ENCODE assay signal across 11 cellular contexts in the genomic region with DNA sequence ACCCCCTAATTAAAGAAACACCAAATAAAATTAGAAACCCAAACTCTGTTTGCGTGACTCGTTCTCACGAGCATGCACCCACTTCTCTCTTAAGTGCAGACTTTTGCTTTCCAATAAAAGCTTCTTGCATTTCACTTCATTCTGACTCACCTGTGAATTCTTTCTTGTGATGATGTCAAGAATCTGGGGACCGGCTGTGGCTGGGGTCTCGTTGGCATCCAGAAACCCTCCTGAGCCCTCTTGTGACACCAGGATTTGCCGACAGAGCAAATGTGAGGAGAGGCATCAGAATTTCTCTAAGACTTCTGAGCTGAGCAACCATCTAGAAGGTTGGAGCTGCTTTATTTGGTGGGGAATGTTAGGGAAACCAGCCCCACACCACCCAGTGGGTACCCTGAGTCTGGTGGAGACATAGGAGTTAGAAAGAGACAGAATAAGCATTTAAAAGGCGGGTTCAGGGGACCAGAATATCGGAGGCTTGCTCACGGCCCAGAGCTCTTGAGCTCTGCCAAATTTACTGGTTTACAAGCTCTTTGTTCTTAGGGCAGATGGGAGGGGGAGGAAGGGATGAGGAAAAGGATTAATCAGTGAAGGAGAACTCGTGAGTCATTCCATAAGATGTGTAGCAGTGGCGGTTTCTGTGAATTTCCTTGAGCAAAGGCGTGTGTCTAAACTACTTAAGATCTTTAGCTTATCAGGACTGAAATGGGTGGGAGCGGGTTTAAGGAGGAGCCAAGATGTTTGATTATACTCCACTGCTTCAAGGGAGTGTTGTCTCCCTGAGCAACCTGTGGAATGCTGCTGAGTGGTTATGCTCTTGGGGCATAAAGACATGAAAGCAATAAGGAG. TPM values are rescaled to one million over a fixed set of nuclear protein-coding genes. Genes with fewer than 3 reads are reported as not detected.
DNase-seq lines count a peak whose midpoint lies in the region; ATAC-seq and TF ChIP-seq lines count a peak whose summit lies in the region.
"Had no signal": no experiment of that assay in that cellular context is flagged by ENCODE, and none has a peak within 500 bp of the region (broad histone marks: within the 10 kb centered on the region; RNA-seq: fewer than 3 reads in every experiment).

No MANE protein-coding gene starts in this region.

- DNase-seq in Calu3 (peak; percentile 80), NCI-H226 (peak; percentile 92), endodermal cell (no peak), iPS-NIHi11 (ENCODE audit: low spot score) (no peak), GOT3 (lab: John Stamatoyannopoulos, UW) (no peak)
- DNase-seq in CD4-positive, alpha-beta T cell = no peak
- DNase-seq: NCI-H2171 had no signal

- H3K4me1 ChIP-seq in endodermal cell (ENCODE audit: control insufficient read depth, insufficient read depth, low read length) = peaks cover 5% of the 10 kb centered on the region
- H3K4me1 ChIP-seq in muscle layer of duodenum (ENCODE audit: control insufficient read depth in 1 of 2, insufficient read depth in 2 of 2, low read length in 2 of 2) = no peaks in the 10 kb centered on the region
- H3K4me1 ChIP-seq: BLaER1 had no signal

- TF ChIP-seq CTCF in Calu3 (IDR thresholded peaks at IDR 0.05; ENCODE audit: unreplicated experiment) = no peak
- no peak for TF ChIP-seq CTCF in endodermal cell (conservative IDR thresholded peaks at IDR 0.05)
- no peak for TF ChIP-seq CTCF in CD4-positive, alpha-beta T cell (IDR thresholded peaks at IDR 0.05)

- H3K9me3 Mint-ChIP-seq in Calu3 (ENCODE audit: low read depth, unreplicated experiment) (peaks cover 2% of the 10 kb centered on the region), endodermal cell (peaks cover 29% of the 10 kb centered on the region)
- H3K9me3 Mint-ChIP-seq in CD4-positive, alpha-beta T cell = no peaks in the 10 kb centered on the region

- H3K27ac Mint-ChIP-seq in Calu3 (ENCODE audit: unreplicated experiment) (peak overlapping the region; percentile 98), endodermal cell (peak overlapping the region; percentile 93)
- no peak overlapping the region for H3K27ac Mint-ChIP-seq in CD4-positive, alpha-beta T cell

- H3K4me1 Mint-ChIP-seq in Calu3 (ENCODE audit: low read depth, unreplicated experiment) = peaks cover 51% of the 10 kb centered on the region
- H3K4me1 Mint-ChIP-seq in endodermal cell = peaks cover 12% of the 10 kb centered on the region
- no peaks in the 10 kb centered on the region for H3K4me1 Mint-ChIP-seq in CD4-positive, alpha-beta T cell (ENCODE audit: low read depth)

- H3K9me3 ChIP-seq in endodermal cell (ENCODE audit: control insufficient read depth, low read length) (peaks cover 3% of the 10 kb centered on the region), muscle layer of duodenum (ENCODE audit: control insufficient read depth in 1 of 2, low read length in 2 of 2) (peaks cover 0 to 3% of the 10 kb centered on the region in 2 donors)
- H3K9me3 ChIP-seq in CD4-positive, alpha-beta T cell (ENCODE audit: control insufficient read depth, low read length) = no peaks in the 10 kb centered on the region

- H3K4me3 Mint-ChIP-seq in Calu3 (ENCODE audit: low read depth, unreplicated experiment) (peak overlapping the region; percentile 73), endodermal cell (no peak overlapping the region)
- no peak overlapping the region for H3K4me3 Mint-ChIP-seq in CD4-positive, alpha-beta T cell

- CTCF ChIA-PET in Calu3 (lab: Charles Lee) = interaction anchor here (0.6 to 2.5 kb wide), 13 partner anchors 11 to 131 kb away, joined by 3 to 14 read pairs (median 5); a partner anchor contains a TSS
- CTCF ChIA-PET in CD4-positive, alpha-beta T cell (lab: Charles Lee) = no interaction called here

- ATAC-seq in CD4-positive, alpha-beta T cell (ENCODE audit: poor library complexity) = no peak
- no peak for ATAC-seq in GM21423 (IDR thresholded peaks at IDR 0.05; ENCODE audit: unreplicated experiment)

- no peak overlapping the region for H3K4me3 ChIP-seq in endodermal cell (ENCODE audit: low read length)
- H3K4me3 ChIP-seq in muscle layer of duodenum (ENCODE audit: low read depth in 1 of 2, low read length in 2 of 2) = peak overlapping the region in 1 of 2 donors; percentile 23
- H3K4me3 ChIP-seq: BLaER1 had no signal

- WGBS in endodermal cell (ENCODE audit: insufficient coverage in 1 of 2, insufficient read length in 1 of 2), 2 experiments = 72 to 79% methylated on average over 10 to 13 of the region's 13 CpGs

- H3K27ac ChIP-seq in endodermal cell (ENCODE audit: low read depth, low read length) (peak overlapping the region; percentile 79), muscle layer of duodenum (ENCODE audit: low read length) (peak overlapping the region; percentile 67)
- H3K27ac ChIP-seq in CD4-positive, alpha-beta T cell (ENCODE audit: low read depth, low read length) = no peak overlapping the region
- H3K27ac ChIP-seq: BLaER1 had no signal

- H3K27me3 Mint-ChIP-seq in Calu3 (ENCODE audit: unreplicated experiment) (no peaks in the 10 kb centered on the region), endodermal cell (ENCODE audit: insufficient read depth) (no peaks in the 10 kb centered on the region)
- H3K27me3 Mint-ChIP-seq in CD4-positive, alpha-beta T cell = peaks cover 31% of the 10 kb centered on the region

- H3K36me3 ChIP-seq in endodermal cell (ENCODE audit: control insufficient read depth, insufficient read depth, low read length) = no peaks in the 10 kb centered on the region
- no peaks in the 10 kb centered on the region for H3K36me3 ChIP-seq in muscle layer of duodenum (ENCODE audit: control insufficient read depth in 1 of 2, insufficient read depth in 2 of 2, low read length in 2 of 2)
- H3K36me3 ChIP-seq: BLaER1 had no signal

- peak overlapping the region; percentile 47 for H3K9ac ChIP-seq in endodermal cell (ENCODE audit: extremely low read depth, low read length, poor library complexity, severe bottlenecking)
- H3K9ac ChIP-seq: BLaER1 had no signal

- H3K36me3 Mint-ChIP-seq in Calu3 (ENCODE audit: insufficient read depth, unreplicated experiment) = peaks cover 50% of the 10 kb centered on the region
- H3K36me3 Mint-ChIP-seq in endodermal cell (ENCODE audit: low read depth) = peaks cover 4% of the 10 kb centered on the region
- H3K36me3 Mint-ChIP-seq in CD4-positive, alpha-beta T cell (ENCODE audit: low read depth) = no peaks in the 10 kb centered on the region

- H3K27me3 ChIP-seq in endodermal cell (ENCODE audit: control insufficient read depth, insufficient read depth, low read length, poor library complexity, severe bottlenecking) = no peaks in the 10 kb centered on the region
- H3K27me3 ChIP-seq in muscle layer of duodenum (ENCODE audit: low read depth, low read length) = peaks cover 7% of the 10 kb centered on the region
- peaks cover 9% of the 10 kb centered on the region for H3K27me3 ChIP-seq in CD4-positive, alpha-beta T cell (ENCODE audit: control insufficient read depth, insufficient read depth, low read length)
- H3K27me3 ChIP-seq: BLaER1 had no signal

- TSS peak; percentile 70 for BruUV-seq in Calu3 (replicated peaks; lab: Mats Ljungman, UMichigan)

- POLR2A ChIA-PET in CD4-positive, alpha-beta T cell (lab: Charles Lee) = no interaction called here

- intact Hi-C loops in Calu3 (cut with micrococcal nuclease; ENCODE audit: unreplicated experiment) = loop anchor here (1.0 kb wide), 1 partner anchor 20 kb away; no protein-coding TSS in a partner anchor
- intact Hi-C loops in CD4-positive, alpha-beta T cell (cut with DNase I, micrococcal nuclease) = no loop called here

RNA-seq across cellular contexts. Expression of a gene that starts 24.2 kb away (rescaled TPM):
- total RNA-seq in Calu3 (2022) (117 and 149 TPM in 2 replicates), endodermal cell (1 to 10 TPM; 1.3 to 2.2 TPM)
- polyA plus RNA-seq in endodermal cell (2013, experiment 1 of 2) = 0.68 TPM
- polyA plus RNA-seq in endodermal cell (2013, experiment 2 of 2) = 0.66 TPM
- total RNA-seq in CD4-positive, alpha-beta T cell = not detected
- total RNA-seq: activated CD8-positive, alpha-beta memory T cell treated with anti-CD3 and anti-CD28 coated beads for 36 hours had no signal

Comparison
In these comparisons a context has a peak if more than half of its experiments do, and no peak if none do; other contexts are left out.
1. DNase-seq: peak in Calu3 (single experiment) and NCI-H226 (single experiment); none in endodermal cell (single experiment), iPS-NIHi11 (single experiment), CD4-positive, alpha-beta T cell (0 of 10) and GOT3 (single experiment).
2. RNA of a gene that starts 24.2 kb away (total RNA-seq): 117 to 149 TPM in Calu3; 1.3 to 2.2 TPM in endodermal cell and not detected in CD4-positive, alpha-beta T cell; every median in the first group is over 10 times any median in the second.